8 cellular contexts compared by ENCODE assay signal in genomic region chr22:30422481-30423295, GRCh38. TPM values are rescaled to one million over a fixed set of nuclear protein-coding genes. Genes with fewer than 3 reads are reported as not detected.
DNase-seq lines count a peak whose midpoint lies in the region; ATAC-seq and TF ChIP-seq lines count a peak whose summit lies in the region.

No MANE protein-coding gene starts in this region.

- no peak for DNase-seq in activated CD8-positive, alpha-beta memory T cell treated with anti-CD3 and anti-CD28 coated beads, Interleukin-2, amount 10 ng/mL, durations not matched to agents 7 days and 5 days
- no peak for DNase-seq in activated CD8-positive, alpha-beta memory T cell treated with anti-CD3 and anti-CD28 coated beads for 24 hours
- DNase-seq in astrocyte of the spinal cord (ENCODE audit: low read depth, low spot score) (peak; percentile 97), sigmoid colon (peak; percentile 90)

- in situ Hi-C loops in astrocyte of the spinal cord (cut with HindIII; ENCODE audit: low sequenced_read_pairs), result no loop called here

- H3K4me2 ChIP-seq in OCI-LY3 (ENCODE audit: low read length), result peak overlapping the region; percentile 97

- H3K9me3 Mint-ChIP-seq in activated CD8-positive, alpha-beta memory T cell treated with anti-CD3 and anti-CD28 coated beads, Interleukin-2, amount 10 ng/mL, durations not matched to agents 7 days and 5 days (ENCODE audit: low read depth), result no peaks in the 10 kb centered on the region

- no peaks in the 10 kb centered on the region for H3K27me3 Mint-ChIP-seq in activated CD8-positive, alpha-beta memory T cell treated with anti-CD3 and anti-CD28 coated beads, Interleukin-2, amount 10 ng/mL, durations not matched to agents 7 days and 5 days

- H3K27ac Mint-ChIP-seq in activated CD8-positive, alpha-beta memory T cell treated with anti-CD3 and anti-CD28 coated beads, Interleukin-2, amount 10 ng/mL, durations not matched to agents 7 days and 5 days, result peak overlapping the region; percentile 96

- CTCF ChIA-PET in activated CD8-positive, alpha-beta memory T cell treated with anti-CD3 and anti-CD28 coated beads, Interleukin-2, amount 10 ng/mL, durations not matched to agents 7 days and 5 days (lab: Charles Lee), result interaction anchor here (0.8 to 6.9 kb wide), 12 partner anchors 8 to 191 kb away, joined by 3 to 79 read pairs (median 4); partner anchors contain the start of genes CASTOR1, CCDC157, RNF215 and SEC14L2

- H3K36me3 ChIP-seq in OCI-LY3 (replicated peaks; ENCODE audit: low read depth, low read length) (peaks cover 50% of the 10 kb centered on the region), iPS-18a (ENCODE audit: control insufficient read depth, low read depth, low read length) (peaks cover 9% of the 10 kb centered on the region), sigmoid colon (peaks cover 7 to 37% (median 14%) of the 10 kb centered on the region in 4 donors)

- 28 to 41% methylated on average over 18 of the region's 18 CpGs for WGBS in sigmoid colon, 2 donors

- intact Hi-C loops in sigmoid colon (cut with DNase I), result loop anchor here (5.0 to 10.0 kb wide), 3 partner anchors 35 to 1155 kb away; partner anchors contain the start of genes EWSR1, RHBDD3, RNF215 and TCN2

- H3K4me1 ChIP-seq in OCI-LY3 (ENCODE audit: low read length) (peaks cover 25% of the 10 kb centered on the region), iPS-18a (ENCODE audit: control insufficient read depth, low read depth, low read length) (peaks cover 19% of the 10 kb centered on the region), sigmoid colon (peaks cover 0 to 58% (median 49%) of the 10 kb centered on the region in 4 donors)

- H3K9me3 ChIP-seq in OCI-LY3 (ENCODE audit: insufficient read depth, low read length) (no peaks in the 10 kb centered on the region), iPS-18a (ENCODE audit: control insufficient read depth, low read depth, low read length) (no peaks in the 10 kb centered on the region), sigmoid colon (no peaks in the 10 kb centered on the region)

- no peaks in the 10 kb centered on the region for H3K27me3 ChIP-seq in OCI-LY3 (ENCODE audit: low read depth, low read length)
- H3K27me3 ChIP-seq in iPS-18a (ENCODE audit: control insufficient read depth, insufficient read depth, low read length), result no peaks in the 10 kb centered on the region
- H3K27me3 ChIP-seq in sigmoid colon, result no peaks in the 10 kb centered on the region

- H3K9ac ChIP-seq in OCI-LY3 (ENCODE audit: low read length) (peak overlapping the region; percentile 94), iPS-18a (ENCODE audit: low read length) (peak overlapping the region; percentile 95)

- peaks cover 33% of the 10 kb centered on the region for H3K36me3 Mint-ChIP-seq in activated CD8-positive, alpha-beta memory T cell treated with anti-CD3 and anti-CD28 coated beads, Interleukin-2, amount 10 ng/mL, durations not matched to agents 7 days and 5 days

- ATAC-seq in activated CD8-positive, alpha-beta memory T cell treated with anti-CD3 and anti-CD28 coated beads, Interleukin-2, amount 10 ng/mL, durations not matched to agents 7 days and 5 days, result no peak
- ATAC-seq in HG02981 (IDR thresholded peaks at IDR 0.05; ENCODE audit: unreplicated experiment), result no peak
- ATAC-seq in GM19395 (IDR thresholded peaks at IDR 0.05; ENCODE audit: unreplicated experiment), result no peak

- peak overlapping the region; percentile 96 for H3K4me3 Mint-ChIP-seq in activated CD8-positive, alpha-beta memory T cell treated with anti-CD3 and anti-CD28 coated beads, Interleukin-2, amount 10 ng/mL, durations not matched to agents 7 days and 5 days

- TF ChIP-seq CTCF in OCI-LY3 (IDR thresholded peaks at IDR 0.05; ENCODE audit: low read depth, low read length) (no peak), astrocyte of the spinal cord (IDR thresholded peaks at IDR 0.05; ENCODE audit: low read depth, low read length) (no peak), sigmoid colon (IDR thresholded peaks at IDR 0.05) (no peak)

- peaks cover 44% of the 10 kb centered on the region for H3K79me2 ChIP-seq in OCI-LY3 (ENCODE audit: low read length)

- H4K20me1 ChIP-seq in OCI-LY3 (ENCODE audit: insufficient read depth, low read length), result 0 out of 2 replicates have a peak, but pooled peaks cover 7% of the 10 kb centered on the region

- H3K4me3 ChIP-seq in OCI-LY3 (ENCODE audit: low read length), result peak overlapping the region; percentile 87
- H3K4me3 ChIP-seq in astrocyte of the spinal cord (ENCODE audit: low read depth, low read length), result peak overlapping the region; percentile 41
- H3K4me3 ChIP-seq in iPS-18a (ENCODE audit: low read length), result peak overlapping the region; percentile 89
- peak overlapping the region; percentile 55 to 72 (median 63) for H3K4me3 ChIP-seq in sigmoid colon

- H3K27ac ChIP-seq in OCI-LY3 (ENCODE audit: low read length), result peak overlapping the region; percentile 64
- peak overlapping the region; percentile 92 for H3K27ac ChIP-seq in iPS-18a (ENCODE audit: low read length)
- H3K27ac ChIP-seq in sigmoid colon, result peak overlapping the region; percentile 91 to 97 (median 94)

- H3K4me1 Mint-ChIP-seq in activated CD8-positive, alpha-beta memory T cell treated with anti-CD3 and anti-CD28 coated beads, Interleukin-2, amount 10 ng/mL, durations not matched to agents 7 days and 5 days, result peaks cover 54% of the 10 kb centered on the region

- TF ChIP-seq EP300 in sigmoid colon (IDR thresholded peaks at IDR 0.05), result no peak

- peak overlapping the region; percentile 28; the same call in 1 of the 2 replicates for H2AFZ ChIP-seq in OCI-LY3 (ENCODE audit: low read depth, low read length)

- TF ChIP-seq POLR2A in sigmoid colon (IDR thresholded peaks at IDR 0.05), result no peak

RNA-seq across cellular contexts. Expression of gene MTFP1, which starts 2.9 kb away (rescaled TPM):
- total RNA-seq in activated CD8-positive, alpha-beta memory T cell treated with anti-CD3 and anti-CD28 coated beads, Interleukin-2, amount 10 ng/mL, durations not matched to agents 7 days and 5 days, result 10 to 100 TPM; 59.1 to 73.4 TPM
- total RNA-seq in sigmoid colon, result 1 to 10 TPM; 2.9 to 7.1 (median 4.8) TPM
- 10 to 100 TPM; 21.0 to 38.5 (median 31.2) TPM for polyA plus RNA-seq in sigmoid colon

RNA-seq across cellular contexts. Expression of gene SEC14L2, which starts 25.9 kb away (rescaled TPM):
- total RNA-seq in activated CD8-positive, alpha-beta memory T cell treated with anti-CD3 and anti-CD28 coated beads, Interleukin-2, amount 10 ng/mL, durations not matched to agents 7 days and 5 days, result 1 to 10 TPM; 2.2 to 4.8 TPM
- 10 to 100 TPM in 2 of 4 donors, 1 to 10 TPM in 2; 4.7 to 12.1 (median 7.8) TPM for total RNA-seq in sigmoid colon
- 1 to 10 TPM; 2.4 to 6.3 (median 5.5) TPM for polyA plus RNA-seq in sigmoid colon

RNA-seq across cellular contexts. Expression of gene RNF215, which starts 35.5 kb away (rescaled TPM):
- total RNA-seq in activated CD8-positive, alpha-beta memory T cell treated with anti-CD3 and anti-CD28 coated beads, Interleukin-2, amount 10 ng/mL, durations not matched to agents 7 days and 5 days, result 10 to 100 TPM in 1 of 2 experiments, 1 to 10 TPM in 1; 8.5 to 10.5 TPM
- 10 to 100 TPM; 12.2 to 21.6 (median 13.0) TPM for total RNA-seq in sigmoid colon
- 1 to 10 TPM in 2 of 3 donors, under 1 TPM in 1; 0.92 to 7.1 (median 1.8) TPM for polyA plus RNA-seq in sigmoid colon

RNA-seq across cellular contexts. Expression of gene SEC14L3, which starts 49.1 kb away (rescaled TPM):
- not detected for total RNA-seq in activated CD8-positive, alpha-beta memory T cell treated with anti-CD3 and anti-CD28 coated beads, Interleukin-2, amount 10 ng/mL, durations not matched to agents 7 days and 5 days
- total RNA-seq in sigmoid colon, result not detected
- polyA plus RNA-seq in sigmoid colon, result under 1 TPM in 1 of 3 donors, not detected in 2; 0.23 TPM

Comparison
In these comparisons a context has a peak if more than half of its experiments do, and no peak if none do; other contexts are left out.
1. DNase-seq: peak in astrocyte of the spinal cord (single experiment) and sigmoid colon (single experiment); none in activated CD8-positive, alpha-beta memory T cell treated with anti-CD3 and anti-CD28 coated beads, Interleukin-2, amount 10 ng/mL, durations not matched to agents 7 days and 5 days (single experiment) and activated CD8-positive, alpha-beta memory T cell treated with anti-CD3 and anti-CD28 coated beads for 24 hours (single experiment).
2. RNA of gene MTFP1, which starts 2.9 kb away (total RNA-seq): 59.1 to 73.4 TPM in activated CD8-positive, alpha-beta memory T cell treated with anti-CD3 and anti-CD28 coated beads, Interleukin-2, amount 10 ng/mL, durations not matched to agents 7 days and 5 days; 2.9 to 7.1 TPM in sigmoid colon; every median in the first group is over 4 times any median in the second.
3. Peak in every context shown above with its lines, with median percentiles within 50 percentile points of each other: H3K27ac ChIP-seq and H3K4me3 ChIP-seq.